Comparison of ENCODE assay signal across 13 cellular contexts in the genomic region with DNA sequence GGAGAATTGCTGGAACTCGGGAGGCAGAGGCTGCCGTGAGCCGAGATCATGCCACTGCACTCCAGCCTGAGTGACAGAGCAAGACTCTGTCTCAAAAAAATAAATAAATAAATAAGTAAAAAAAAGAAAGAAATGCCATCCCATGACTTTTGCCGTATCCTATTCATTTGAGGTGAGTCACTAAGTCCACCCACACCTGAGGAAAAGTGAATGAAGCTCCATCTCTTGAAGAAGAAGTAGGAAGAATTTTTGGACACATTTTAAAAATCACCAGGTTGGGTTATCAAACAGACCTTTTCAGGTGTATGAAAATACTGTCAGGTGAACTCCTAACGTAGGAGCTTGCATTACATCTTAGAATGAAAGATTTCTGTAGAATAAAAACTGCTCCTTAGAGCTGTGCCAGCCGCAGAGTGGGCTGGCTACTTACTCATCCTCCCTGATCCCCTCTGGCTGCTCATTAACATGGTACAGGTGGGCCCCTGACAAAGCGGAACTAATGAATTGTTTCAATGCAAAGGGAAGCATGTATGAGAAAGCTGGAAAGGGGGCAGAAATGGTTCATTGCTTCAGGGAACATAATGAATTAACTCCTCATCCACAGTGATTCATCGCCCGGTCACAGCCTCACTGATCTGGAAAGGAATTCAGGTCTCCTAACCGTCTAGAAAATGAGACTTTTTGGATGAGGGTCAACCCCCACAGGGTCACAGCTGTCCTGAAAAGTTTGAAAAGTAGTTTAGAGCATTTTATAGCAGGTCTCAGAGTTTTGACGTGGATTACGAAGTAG.
A peak's percentile ranks its signal among the peaks of the same experiment; 100 is the strongest.
DNase-seq lines count a peak whose midpoint lies in the region; ATAC-seq, FAIRE-seq and TF ChIP-seq lines count a peak whose summit lies in the region.
"Had no signal": no experiment of that assay in that cellular context is flagged by ENCODE, and none has a peak within 500 bp of the region (broad histone marks: within the 10 kb centered on the region; RNA-seq: fewer than 3 reads in every experiment).

No MANE protein-coding gene starts in this region.

- TF ChIP-seq EP300 in esophagus muscularis mucosa (IDR thresholded peaks at IDR 0.05), result no peak

- dilution Hi-C loops in keratinocyte (cut with MboI; ENCODE audit: extremely low pct_ligation_motif_present, low sequenced_read_pairs), result no loop called here

- no peaks in the 10 kb centered on the region for H3K27me3 Mint-ChIP-seq in activated T-helper 1 cell treated with anti-CD3 and anti-CD28 coated beads, Interleukin-12 subunit alpha, Interleukin-12 subunit beta, Interleukin-2, Interleukin-4 antibody, amounts not matched to agents 30 ng/mL and 10 ng/mL and 1 ng/mL, durations not matched to agents 14 hours and 24 hours and 36 hours (ENCODE audit: insufficient read depth)

- H3K9ac ChIP-seq in keratinocyte (ENCODE audit: control insufficient read depth, extremely low read depth, insufficient read depth, low read length), result peak overlapping the region; percentile 78

- H3K4me3 Mint-ChIP-seq in activated T-helper 1 cell treated with anti-CD3 and anti-CD28 coated beads, Interleukin-12 subunit alpha, Interleukin-12 subunit beta, Interleukin-2, Interleukin-4 antibody, amounts not matched to agents 30 ng/mL and 10 ng/mL and 1 ng/mL, durations not matched to agents 14 hours and 24 hours and 36 hours, result no peak overlapping the region
- H3K4me3 Mint-ChIP-seq: naive B cell had no signal

- H3K79me2 ChIP-seq in keratinocyte (ENCODE audit: control insufficient read depth, insufficient read depth, low read length), result no peaks in the 10 kb centered on the region

- H3K4me3 ChIP-seq in astrocyte of the cerebellum (ENCODE audit: low read depth, low read length) (no peak overlapping the region), keratinocyte (ENCODE audit: control insufficient read depth in 2 of 3, extremely low read depth in 1 of 3, insufficient read depth in 2 of 3, low read depth in 1 of 3, low read length in 3 of 3) (peak overlapping the region in 1 of 3 experiments; percentile 30), esophagus muscularis mucosa (no peak overlapping the region)

- H3K9me1 ChIP-seq in keratinocyte (ENCODE audit: control insufficient read depth, extremely low read depth, insufficient read depth, low read length), result no peaks in the 10 kb centered on the region

- H3K27ac Mint-ChIP-seq in activated T-helper 1 cell treated with anti-CD3 and anti-CD28 coated beads, Interleukin-12 subunit alpha, Interleukin-12 subunit beta, Interleukin-2, Interleukin-4 antibody, amounts not matched to agents 30 ng/mL and 10 ng/mL and 1 ng/mL, durations not matched to agents 14 hours and 24 hours and 36 hours, result no peak overlapping the region
- H3K27ac Mint-ChIP-seq: activated naive CD4-positive, alpha-beta T cell treated with anti-CD3 and anti-CD28 coated beads, Interleukin-2, amount 50 U/mL, for 72 hours had no signal

- no peaks in the 10 kb centered on the region for H3K36me3 ChIP-seq in keratinocyte (ENCODE audit: control insufficient read depth in 2 of 2, extremely low read depth in 1 of 2, insufficient read depth in 2 of 2, low read length in 2 of 2)
- H3K36me3 ChIP-seq in esophagus muscularis mucosa, result no peaks in the 10 kb centered on the region

- H4K20me1 ChIP-seq in keratinocyte (ENCODE audit: control insufficient read depth, extremely low read depth, insufficient read depth, low read length), result no peaks in the 10 kb centered on the region

- peaks cover 27% of the 10 kb centered on the region for H3K4me1 Mint-ChIP-seq in activated T-helper 1 cell treated with anti-CD3 and anti-CD28 coated beads, Interleukin-12 subunit alpha, Interleukin-12 subunit beta, Interleukin-2, Interleukin-4 antibody, amounts not matched to agents 30 ng/mL and 10 ng/mL and 1 ng/mL, durations not matched to agents 14 hours and 24 hours and 36 hours (ENCODE audit: low read depth)
- H3K4me1 Mint-ChIP-seq: naive B cell had no signal

- no peak for TF ChIP-seq CTCF in astrocyte of the cerebellum (IDR thresholded peaks at IDR 0.05; ENCODE audit: low read depth, low read length, missing control alignments)
- TF ChIP-seq CTCF in keratinocyte (optimal IDR thresholded peaks at IDR 0.05 in 1 of 3, IDR thresholded peaks at IDR 0.05 in 1 of 3, conservative IDR thresholded peaks at IDR 0.05 in 1 of 3; ENCODE audit: extremely low read depth in 1 of 3, insufficient read depth in 2 of 3, low read length in 3 of 3), result no peak
- no peak for TF ChIP-seq CTCF in esophagus muscularis mucosa (IDR thresholded peaks at IDR 0.05)

- no peak for ATAC-seq in GM21390 (IDR thresholded peaks at IDR 0.05; ENCODE audit: unreplicated experiment)
- ATAC-seq: activated naive CD4-positive, alpha-beta T cell treated with anti-CD3 and anti-CD28 coated beads, Interleukin-2, amount 50 U/mL, for 72 hours had no signal

- peak overlapping the region; percentile 97 for H3K27ac ChIP-seq in keratinocyte (ENCODE audit: control insufficient read depth, insufficient read depth, low read length)
- H3K27ac ChIP-seq in esophagus muscularis mucosa (replicated peaks in 1 of 4), result no peak overlapping the region

- H3K9me3 ChIP-seq in keratinocyte (ENCODE audit: control insufficient read depth, low read depth, low read length) (peaks cover 5% of the 10 kb centered on the region), esophagus muscularis mucosa (no peaks in the 10 kb centered on the region)

- H3K4me1 ChIP-seq in keratinocyte (ENCODE audit: control insufficient read depth, extremely low read depth, insufficient read depth, low read length) (peaks cover 61% of the 10 kb centered on the region), esophagus muscularis mucosa (no peaks in the 10 kb centered on the region)

- intact Hi-C loops in activated T-helper 1 cell treated with anti-CD3 and anti-CD28 coated beads, Interleukin-12 subunit alpha, Interleukin-12 subunit beta, Interleukin-2, Interleukin-4 antibody, amounts not matched to agents 30 ng/mL and 10 ng/mL and 1 ng/mL, durations not matched to agents 14 hours and 24 hours and 36 hours (cut with micrococcal nuclease), result no loop called here
- intact Hi-C loops in esophagus muscularis mucosa (cut with DNase I), result no loop called here

- 75% methylated on average over 12 of the region's 12 CpGs for WGBS in esophagus muscularis mucosa

- H3K4me2 ChIP-seq in keratinocyte (ENCODE audit: control insufficient read depth, extremely low read depth, insufficient read depth, low read depth, low read length), result peak overlapping the region; percentile 77

- peaks cover 11% of the 10 kb centered on the region for H3K9me3 Mint-ChIP-seq in activated T-helper 1 cell treated with anti-CD3 and anti-CD28 coated beads, Interleukin-12 subunit alpha, Interleukin-12 subunit beta, Interleukin-2, Interleukin-4 antibody, amounts not matched to agents 30 ng/mL and 10 ng/mL and 1 ng/mL, durations not matched to agents 14 hours and 24 hours and 36 hours

- H3K36me3 Mint-ChIP-seq in activated T-helper 1 cell treated with anti-CD3 and anti-CD28 coated beads, Interleukin-12 subunit alpha, Interleukin-12 subunit beta, Interleukin-2, Interleukin-4 antibody, amounts not matched to agents 30 ng/mL and 10 ng/mL and 1 ng/mL, durations not matched to agents 14 hours and 24 hours and 36 hours (ENCODE audit: low read depth), result peaks cover 1% of the 10 kb centered on the region

- DNase-seq in HK-2 (ENCODE audit: unreplicated experiment) (peak; percentile 83), astrocyte of the cerebellum (ENCODE audit: low read depth) (peak; percentile 89), keratinocyte (ENCODE audit: low read depth, low spot score) (peak; percentile 82), esophagus muscularis mucosa (ENCODE audit: extremely low spot score) (no peak), NCI-H748 (lab: John Stamatoyannopoulos, UW; ENCODE audit: unreplicated experiment) (no peak)
- no peak for DNase-seq in activated T-helper 1 cell treated with anti-CD3 and anti-CD28 coated beads, Interleukin-12 subunit alpha, Interleukin-12 subunit beta, Interleukin-2, Interleukin-4 antibody, amounts not matched to agents 30 ng/mL and 10 ng/mL and 1 ng/mL, durations not matched to agents 14 hours and 24 hours and 36 hours (ENCODE audit: low spot score)
- DNase-seq: activated CD4-positive, alpha-beta T cell treated with anti-CD3 and anti-CD28 coated beads, Interleukin-2, amount 50 U/mL, for 4 hours; effector CD4-positive, alpha-beta T cell; naive B cell; NCI-H69 had no signal

- no peak for TF ChIP-seq POLR2A in esophagus muscularis mucosa (IDR thresholded peaks at IDR 0.05; ENCODE audit: low read depth)

- H2AFZ ChIP-seq in keratinocyte (ENCODE audit: control insufficient read depth, low read length), result no peak overlapping the region

- in situ Hi-C loops in astrocyte of the cerebellum (cut with HindIII; ENCODE audit: low sequenced_read_pairs), result no loop called here

- no peaks in the 10 kb centered on the region for H3K27me3 ChIP-seq in keratinocyte (ENCODE audit: control insufficient read depth, extremely low read depth, insufficient read depth, low read length)
- H3K27me3 ChIP-seq in esophagus muscularis mucosa, result no peaks in the 10 kb centered on the region

- FAIRE-seq in A204.1 (lab: Jason Lieb, UNC) (peak; percentile 94), keratinocyte (lab: Jason Lieb, UNC) (peak; percentile 97)

Comparison
In these comparisons a context has a peak if more than half of its experiments do, and no peak if none do; other contexts are left out.
1. DNase-seq: peak in HK-2 (single experiment), astrocyte of the cerebellum (single experiment) and keratinocyte (single experiment); none in activated T-helper 1 cell treated with anti-CD3 and anti-CD28 coated beads, Interleukin-12 subunit alpha, Interleukin-12 subunit beta, Interleukin-2, Interleukin-4 antibody, amounts not matched to agents 30 ng/mL and 10 ng/mL and 1 ng/mL, durations not matched to agents 14 hours and 24 hours and 36 hours (single experiment), esophagus muscularis mucosa (single experiment) and NCI-H748 (single experiment).